ENCODE assay signal across 18 cellular contexts in the genomic region with DNA sequence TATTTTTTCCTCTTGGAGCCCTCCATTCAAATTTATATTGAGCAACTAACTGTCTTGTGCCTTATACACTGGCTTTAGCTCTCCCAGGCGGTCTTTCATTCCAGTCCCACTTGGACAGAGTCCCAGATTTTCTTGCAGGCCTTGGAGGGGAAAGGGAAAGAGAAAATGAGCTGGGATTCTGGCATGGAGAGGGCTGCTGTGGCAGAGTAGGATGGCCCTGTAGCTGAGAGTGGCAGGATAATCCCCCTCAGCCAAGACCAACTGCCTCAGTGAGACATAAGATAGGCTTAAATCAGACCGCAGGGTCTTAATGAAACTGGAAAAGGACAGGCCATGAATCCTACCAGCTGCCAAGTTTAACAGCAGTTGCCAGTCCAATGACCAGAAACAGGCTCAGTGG.
A peak's percentile ranks its signal among the peaks of the same experiment; 100 is the strongest.
DNase-seq lines count a peak whose midpoint lies in the region; ATAC-seq, FAIRE-seq and TF ChIP-seq lines count a peak whose summit lies in the region.
"Had no signal": no experiment of that assay in that cellular context is flagged by ENCODE, and none has a peak within 500 bp of the region (broad histone marks: within the 10 kb centered on the region; RNA-seq: fewer than 3 reads in every experiment).

No MANE protein-coding gene starts in this region.

- DNase-seq in NCI-H1105 treated with DMSO at 0.1 percent for 48 hours (lab: John Stamatoyannopoulos, UW) (peak; percentile 53), NCI-H1105 (lab: John Stamatoyannopoulos, UW) (no peak), astrocyte of the cerebellum (ENCODE audit: low read depth) (peak; percentile 69), hippocampal formation (lab: John Stamatoyannopoulos, UW) (peak; percentile 3 to 50), smooth muscle cell (lab: John Stamatoyannopoulos, UW; ENCODE audit: unreplicated experiment) (no peak), kidney (no peak)
- no peak for DNase-seq in activated T-cell treated with anti-CD3 and anti-CD28 coated beads, Interleukin-2, amount 50 U/mL, for 48 hours
- DNase-seq: activated CD8-positive, alpha-beta T cell treated with anti-CD3 and anti-CD28 coated beads, Interleukin-2, amount 10 ng/mL, durations not matched to agents 7 days and 5 days; activated gamma-delta T cell treated with Interleukin-2 at 50 U/mL for 16 hours; COR-L47; erythroblast; naive B cell; NCI-H510A had no signal

- H3K4me2 ChIP-seq in smooth muscle cell = no peak overlapping the region

- peak overlapping the region; percentile 35 for H3K27ac ChIP-seq in smooth muscle cell (ENCODE audit: low read depth)
- H3K27ac ChIP-seq in kidney (ENCODE audit: low read depth in 2 of 2, low read length in 2 of 2) = no peak overlapping the region
- H3K27ac ChIP-seq: 22Rv1, RWPE1, thyroid gland had no signal

- WGBS in smooth muscle cell (ENCODE audit: low lambda C conversion rate) = 38% methylated on average over 2 of the region's 2 CpGs

- peaks cover 5% of the 10 kb centered on the region for H3F3A ChIP-seq in smooth muscle cell (ENCODE audit: low read depth)

- no peaks in the 10 kb centered on the region for H3K27me3 ChIP-seq in smooth muscle cell (ENCODE audit: low read depth)
- H3K27me3 ChIP-seq: thyroid gland had no signal

- intact Hi-C loops in kidney (cut with DNase I) = no loop called here

- H3K9ac ChIP-seq in smooth muscle cell (ENCODE audit: low read depth) (no peak overlapping the region), kidney (ENCODE audit: low read length in 2 of 2) (no peak overlapping the region)

- no peak overlapping the region for H3K4me3 ChIP-seq in astrocyte of the cerebellum (ENCODE audit: low read depth, low read length)
- H3K4me3 ChIP-seq in smooth muscle cell = no peak overlapping the region
- no peak overlapping the region for H3K4me3 ChIP-seq in kidney (ENCODE audit: low read length in 2 of 2)
- H3K4me3 ChIP-seq: thyroid gland had no signal

- in situ Hi-C loops in astrocyte of the cerebellum (cut with HindIII; ENCODE audit: low sequenced_read_pairs) = no loop called here

- no peak for ATAC-seq in HG03442 (IDR thresholded peaks at IDR 0.05; ENCODE audit: unreplicated experiment)
- ATAC-seq: activated CD8-positive, alpha-beta T cell treated with anti-CD3 and anti-CD28 coated beads, Interleukin-2, amount 10 ng/mL, durations not matched to agents 7 days and 5 days had no signal

- no peaks in the 10 kb centered on the region for H4K20me1 ChIP-seq in smooth muscle cell (ENCODE audit: low read depth)

- no peaks in the 10 kb centered on the region for H3K79me2 ChIP-seq in smooth muscle cell (ENCODE audit: low read depth)

- TF ChIP-seq CTCF in astrocyte of the cerebellum (IDR thresholded peaks at IDR 0.05; ENCODE audit: low read depth, low read length, missing control alignments) = no peak
- TF ChIP-seq CTCF in smooth muscle cell (IDR thresholded peaks at IDR 0.05; ENCODE audit: borderline replicate concordance, insufficient read depth, poor library complexity, severe bottlenecking) = no peak
- TF ChIP-seq CTCF in kidney (IDR thresholded peaks at IDR 0.05; ENCODE audit: borderline replicate concordance, extremely low read depth, insufficient read depth) = no peak

- H2AFZ ChIP-seq in smooth muscle cell (ENCODE audit: low read depth) = peak overlapping the region; percentile 36

- no peak for FAIRE-seq in kidney (lab: Jason Lieb, UNC)
- FAIRE-seq: colon had no signal

- H3K36me3 ChIP-seq in smooth muscle cell (ENCODE audit: low read depth) = no peaks in the 10 kb centered on the region
- H3K36me3 ChIP-seq in kidney (ENCODE audit: control insufficient read depth in 1 of 2, insufficient read depth in 2 of 2, low read length in 2 of 2) = no peaks in the 10 kb centered on the region
- H3K36me3 ChIP-seq: thyroid gland had no signal

- H3K4me1 ChIP-seq in smooth muscle cell (ENCODE audit: low read depth) (peaks cover 8% of the 10 kb centered on the region), kidney (ENCODE audit: control insufficient read depth in 1 of 2, insufficient read depth in 1 of 2, low read depth in 1 of 2, low read length in 2 of 2) (peaks cover 0 to 2% of the 10 kb centered on the region in 2 donors)
- H3K4me1 ChIP-seq: thyroid gland had no signal

- H3K9me3 ChIP-seq in smooth muscle cell (replicated peaks; ENCODE audit: low read depth) (no peaks in the 10 kb centered on the region), kidney (ENCODE audit: control insufficient read depth in 1 of 2, low read length in 2 of 2) (no peaks in the 10 kb centered on the region)
- H3K9me3 ChIP-seq: thyroid gland had no signal

Comparison
In these comparisons a context has a peak if more than half of its experiments do, and no peak if none do; other contexts are left out.
1. DNase-seq: peak in NCI-H1105 treated with DMSO at 0.1 percent for 48 hours (single experiment), astrocyte of the cerebellum (single experiment) and hippocampal formation (2 of 2); none in NCI-H1105 (single experiment), smooth muscle cell (single experiment), kidney (single experiment) and activated T-cell treated with anti-CD3 and anti-CD28 coated beads, Interleukin-2, amount 50 U/mL, for 48 hours (0 of 2).